1 cellular context compared by ENCODE assay signal in the genomic region with DNA sequence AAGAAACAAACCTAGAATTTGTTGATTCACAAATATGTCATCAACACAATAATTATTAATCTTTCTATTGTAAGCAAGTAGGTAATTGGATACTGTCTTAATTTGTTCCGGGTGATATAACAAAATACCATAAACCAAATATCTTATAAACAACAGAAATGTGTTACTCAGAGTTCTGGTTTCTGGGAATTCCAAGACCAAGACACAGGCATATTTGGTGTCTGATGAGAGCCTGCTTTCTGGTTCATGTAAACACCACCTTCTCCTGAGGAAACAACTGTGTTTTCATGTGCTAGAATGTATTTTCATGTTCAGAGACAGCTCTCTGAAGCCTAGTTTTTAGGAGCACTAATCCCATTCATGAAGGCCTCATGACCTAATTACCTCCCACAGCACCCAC.
TF ChIP-seq lines count a peak whose summit lies in the region.

No MANE protein-coding gene starts in this region.

TF ChIP-seq in WTC11, 78 proteins besides CTCF, POLR2A, EP300 and RAD21 (continued from another document):
- TF ChIP-seq, protein P1, sequence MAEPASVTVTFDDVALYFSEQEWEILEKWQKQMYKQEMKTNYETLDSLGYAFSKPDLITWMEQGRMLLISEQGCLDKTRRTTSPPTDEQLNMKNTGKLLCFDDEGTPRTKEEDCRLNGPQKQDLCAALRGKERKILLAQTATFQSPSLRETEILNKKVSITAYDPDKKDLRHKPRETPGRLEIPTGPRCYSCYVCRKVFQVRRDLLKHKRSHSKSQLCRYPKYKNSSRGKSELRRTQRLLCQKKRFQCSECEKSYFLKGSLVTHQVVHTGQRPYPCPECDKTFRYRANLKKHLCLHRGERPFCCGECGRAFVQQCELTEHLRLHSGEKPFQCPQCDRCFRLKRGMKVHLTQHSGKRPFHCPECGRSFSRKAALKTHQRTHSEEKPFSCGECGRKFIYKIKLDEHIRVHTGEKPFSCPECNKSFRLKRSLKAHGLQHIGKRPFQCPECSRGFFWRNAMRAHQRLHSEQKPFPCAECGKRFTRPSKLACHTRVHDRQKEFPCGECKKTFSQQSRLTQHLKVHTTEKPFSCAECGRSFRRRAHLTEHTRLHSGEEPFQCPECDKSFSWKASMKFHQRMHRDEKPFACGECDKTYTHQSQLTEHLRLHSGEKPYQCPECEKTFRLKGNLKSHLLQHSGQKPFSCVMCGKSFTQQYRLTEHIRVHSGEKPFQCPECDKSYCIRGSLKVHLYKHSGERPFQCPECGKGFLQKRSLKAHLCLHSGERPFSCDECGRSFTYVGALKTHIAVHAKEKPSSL (CRISPR knock-in tag; conservative IDR thresholded peaks at IDR 0.05), result no peak
- TF ChIP-seq JUN (CRISPR knock-in tag; IDR thresholded peaks at IDR 0.05), result no peak
TF ChIP-seq in WTC11: peak in this region for 0.
